27 cellular contexts compared by ENCODE assay signal in the genomic region with DNA sequence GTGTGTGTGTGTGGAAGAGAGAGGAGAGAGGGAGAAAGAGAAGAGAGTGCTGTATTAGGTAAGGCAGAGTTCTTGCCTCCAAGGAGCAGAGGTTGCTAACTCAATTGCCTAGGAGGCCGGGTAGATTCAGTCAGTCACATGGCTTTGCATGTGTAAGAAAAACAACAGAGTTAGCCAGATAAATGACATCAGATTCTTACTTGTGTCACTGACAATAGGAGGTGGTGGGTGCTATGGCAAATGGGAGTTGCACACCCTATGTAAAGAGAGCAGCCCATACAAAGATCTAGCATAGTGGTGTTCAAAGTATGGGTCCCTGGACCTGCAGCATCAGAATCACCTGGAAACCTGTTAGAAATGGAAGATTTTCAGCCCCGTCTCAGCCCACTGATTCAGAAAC.
"Had no signal": no experiment of that assay in that cellular context is flagged by ENCODE, and none has a peak within 500 bp of the region (broad histone marks: within the 10 kb centered on the region; RNA-seq: fewer than 3 reads in every experiment).

No MANE protein-coding gene starts in this region.

- H3K4me3 Mint-ChIP-seq: activated CD4-positive, alpha-beta T cell treated with anti-CD3 and anti-CD28 coated beads, Interleukin-2, amount 10 ng/mL, durations not matched to agents 24 days and 14 days; activated CD8-positive, alpha-beta T cell treated with anti-CD3 and anti-CD28 coated beads for 36 hours; activated naive CD8-positive, alpha-beta T cell treated with anti-CD3 and anti-CD28 coated beads, Interleukin-2, amount 10 ng/mL, durations not matched to agents 7 days and 5 days; activated T-cell treated with anti-CD3 and anti-CD28 coated beads, Interleukin-2, amount 50 U/mL, for 72 hours; activated T-helper 17 cell treated with anti-CD3 and anti-CD28 coated beads, Interleukin-2, amount 50 U/mL, for 72 hours had no signal

- H3K4me1 Mint-ChIP-seq: activated CD4-positive, alpha-beta T cell treated with anti-CD3 and anti-CD28 coated beads, Interleukin-2, amount 10 ng/mL, durations not matched to agents 24 days and 14 days; activated naive CD8-positive, alpha-beta T cell treated with anti-CD3 and anti-CD28 coated beads, Interleukin-2, amount 10 ng/mL, durations not matched to agents 7 days and 5 days; activated T-helper 17 cell treated with anti-CD3 and anti-CD28 coated beads, Interleukin-2, amount 50 U/mL, for 72 hours had no signal

- H3K27me3 Mint-ChIP-seq: activated CD4-positive, alpha-beta T cell treated with anti-CD3 and anti-CD28 coated beads, Interleukin-2, amount 10 ng/mL, durations not matched to agents 24 days and 14 days; activated CD8-positive, alpha-beta T cell treated with anti-CD3 and anti-CD28 coated beads for 36 hours; activated naive CD8-positive, alpha-beta T cell treated with anti-CD3 and anti-CD28 coated beads, Interleukin-2, amount 10 ng/mL, durations not matched to agents 7 days and 5 days; activated T-helper 17 cell treated with anti-CD3 and anti-CD28 coated beads, Interleukin-2, amount 50 U/mL, for 72 hours had no signal

- DNase-seq: activated CD4-positive, alpha-beta T cell treated with anti-CD3 and anti-CD28 coated beads, Interleukin-2, amount 10 ng/mL, durations not matched to agents 24 days and 14 days; activated CD4-positive, alpha-beta T cell treated with anti-CD3 and anti-CD28 coated beads, Interleukin-2, amount 50 U/mL, for 4 hours; activated CD8-positive, alpha-beta T cell treated with anti-CD3 and anti-CD28 coated beads for 36 hours; activated effector memory CD4-positive, alpha-beta T cell treated with anti-CD3 and anti-CD28 coated beads, Interleukin-2, amount 50 U/mL, for 16 hours; activated naive CD4-positive, alpha-beta T cell; activated naive CD4-positive, alpha-beta T cell treated with anti-CD3 and anti-CD28 coated beads, Interleukin-2, amount 50 U/mL, for 16 hours; activated naive CD8-positive, alpha-beta T cell treated with anti-CD3 and anti-CD28 coated beads, Interleukin-2, amount 10 ng/mL, durations not matched to agents 7 days and 5 days; activated T-cell treated with anti-CD3 and anti-CD28 coated beads, Interleukin-2, amount 50 U/mL, for 1 hour; activated T-cell treated with anti-CD3 and anti-CD28 coated beads, Interleukin-2, amount 50 U/mL, for 72 hours; amygdala; NCI-H1092 treated with DMSO at 0.1 percent for 48 hours; NCI-H1417 treated with DMSO at 0.1 percent for 48 hours; NCI-H1694; NCI-H1930; NCI-H2081 treated with DMSO at 0.1 percent for 48 hours; NCI-H226; NCI-H446 treated with DMSO at 0.1 percent for 48 hours; NCI-H524; NK-92 treated with Interleukin-12 subunit alpha and Interleukin-12 subunit beta, amount 100 ng/mL, for 24 hours; PC-9; Right ventricle myocardium superior; SW 1271; T-helper 1 cell; T1000 had no signal

- H3K9me3 ChIP-seq: ascending aorta had no signal

- H3K27ac Mint-ChIP-seq: activated CD4-positive, alpha-beta T cell treated with anti-CD3 and anti-CD28 coated beads, Interleukin-2, amount 10 ng/mL, durations not matched to agents 24 days and 14 days; activated CD8-positive, alpha-beta T cell treated with anti-CD3 and anti-CD28 coated beads for 36 hours; activated naive CD8-positive, alpha-beta T cell treated with anti-CD3 and anti-CD28 coated beads, Interleukin-2, amount 10 ng/mL, durations not matched to agents 7 days and 5 days; activated T-helper 17 cell treated with anti-CD3 and anti-CD28 coated beads, Interleukin-2, amount 50 U/mL, for 72 hours had no signal

- ATAC-seq: activated CD8-positive, alpha-beta T cell treated with anti-CD3 and anti-CD28 coated beads for 36 hours; activated T-cell treated with anti-CD3 and anti-CD28 coated beads, Interleukin-2, amount 50 U/mL, for 72 hours; activated T-helper 17 cell treated with anti-CD3 and anti-CD28 coated beads, Interleukin-2, amount 50 U/mL, for 72 hours had no signal

- H3K4me3 ChIP-seq: ascending aorta, cardiac muscle cell, PC-9 had no signal
